21 cellular contexts compared by ENCODE assay signal in genomic region chr2:136909777-136910176, GRCh38.
DNase-seq lines count a peak whose midpoint lies in the region; ATAC-seq and TF ChIP-seq lines count a peak whose summit lies in the region.
"Had no signal": no experiment of that assay in that cellular context is flagged by ENCODE, and none has a peak within 500 bp of the region (broad histone marks: within the 10 kb centered on the region; RNA-seq: fewer than 3 reads in every experiment).

No MANE protein-coding gene starts in this region.

- peaks cover 19% of the 10 kb centered on the region for H3K27me3 Mint-ChIP-seq in nephron (ENCODE audit: low read depth)
- H3K27me3 Mint-ChIP-seq: CD4-positive, alpha-beta T cell had no signal

- peaks cover 6% of the 10 kb centered on the region for H3K4me1 Mint-ChIP-seq in nephron

- TF ChIP-seq CTCF in kidney epithelial cell (IDR thresholded peaks at IDR 0.05; ENCODE audit: insufficient read depth, low read length, poor library complexity, severe bottlenecking) (no peak), nephron (IDR thresholded peaks at IDR 0.05; ENCODE audit: unreplicated experiment in 3 of 3) (no peak), body of pancreas (IDR thresholded peaks at IDR 0.05) (no peak)

- H3K36me3 ChIP-seq in kidney epithelial cell (ENCODE audit: control insufficient read depth, insufficient read depth, low read length) = no peaks in the 10 kb centered on the region
- no peaks in the 10 kb centered on the region for H3K36me3 ChIP-seq in body of pancreas (replicated peaks in 1 of 2; ENCODE audit: insufficient read depth in 1 of 2, low read depth in 2 of 2)
- H3K36me3 ChIP-seq: SJCRH30 had no signal

- no peaks in the 10 kb centered on the region for H3K36me3 Mint-ChIP-seq in nephron (ENCODE audit: low read depth)

- TF ChIP-seq POLR2A in body of pancreas (IDR thresholded peaks at IDR 0.05) = no peak

- intact Hi-C loops in body of pancreas (cut with DNase I) = no loop called here

- H3K27ac ChIP-seq in body of pancreas = no peak overlapping the region
- H3K27ac ChIP-seq: PC-9, SJCRH30 had no signal

- DNase-seq in HK-2 (ENCODE audit: unreplicated experiment) (peak; percentile 63), astrocyte of the hippocampus (ENCODE audit: low read depth, low spot score) (peak; percentile 23), kidney epithelial cell (ENCODE audit: low read depth) (peak; percentile 42), NK-92 (lab: John Stamatoyannopoulos, UW; ENCODE audit: unreplicated experiment) (no peak), DMS153 (lab: John Stamatoyannopoulos, UW) (no peak), body of pancreas (no peak)
- DNase-seq: CD4-positive, alpha-beta T cell; DMS53; EL; KG1; MV-4-11; NCI-H1694 treated with DMSO at 0.1 percent for 48 hours; NCI-H524; NCI-H82; PC-9; SJCRH30 had no signal

- peak overlapping the region; percentile 79 to 90 (median 88) for H3K27ac Mint-ChIP-seq in nephron
- H3K27ac Mint-ChIP-seq: CD4-positive, alpha-beta T cell; GM23338 had no signal

- 7 to 13% methylated on average over 1 of the region's 1 CpG for WGBS in body of pancreas, 2 donors

- H3K9me3 Mint-ChIP-seq in nephron = peaks cover 6% of the 10 kb centered on the region

- H3K4me1 ChIP-seq in body of pancreas = no peaks in the 10 kb centered on the region
- H3K4me1 ChIP-seq: SJCRH30 had no signal

- no peaks in the 10 kb centered on the region for H3K9me3 ChIP-seq in body of pancreas
- H3K9me3 ChIP-seq: SJCRH30 had no signal

- H3K27me3 ChIP-seq in kidney epithelial cell (ENCODE audit: control insufficient read depth, insufficient read depth, low read length) = no peaks in the 10 kb centered on the region
- H3K27me3 ChIP-seq in body of pancreas = no peaks in the 10 kb centered on the region
- H3K27me3 ChIP-seq: SJCRH30 had no signal

- H3K4me3 Mint-ChIP-seq in nephron = no peak overlapping the region
- H3K4me3 Mint-ChIP-seq: CD4-positive, alpha-beta T cell; GM23338 had no signal

- H3K4me3 ChIP-seq in kidney epithelial cell (ENCODE audit: low read depth, low read length) (no peak overlapping the region), body of pancreas (no peak overlapping the region)
- H3K4me3 ChIP-seq: GM23338, PC-9, SJCRH30 had no signal

- no peak for ATAC-seq in HG03520 (IDR thresholded peaks at IDR 0.05; ENCODE audit: unreplicated experiment)
- no peak for ATAC-seq in body of pancreas
- ATAC-seq: GM23338, HCT116, HepG2 had no signal

Comparison
In these comparisons a context has a peak if more than half of its experiments do, and no peak if none do; other contexts are left out.
1. DNase-seq: peak in HK-2 (single experiment), astrocyte of the hippocampus (single experiment) and kidney epithelial cell (single experiment); none in NK-92 (single experiment), DMS153 (single experiment) and body of pancreas (0 of 4).